Comparison of ENCODE assay signal across 18 cellular contexts in the genomic region with DNA sequence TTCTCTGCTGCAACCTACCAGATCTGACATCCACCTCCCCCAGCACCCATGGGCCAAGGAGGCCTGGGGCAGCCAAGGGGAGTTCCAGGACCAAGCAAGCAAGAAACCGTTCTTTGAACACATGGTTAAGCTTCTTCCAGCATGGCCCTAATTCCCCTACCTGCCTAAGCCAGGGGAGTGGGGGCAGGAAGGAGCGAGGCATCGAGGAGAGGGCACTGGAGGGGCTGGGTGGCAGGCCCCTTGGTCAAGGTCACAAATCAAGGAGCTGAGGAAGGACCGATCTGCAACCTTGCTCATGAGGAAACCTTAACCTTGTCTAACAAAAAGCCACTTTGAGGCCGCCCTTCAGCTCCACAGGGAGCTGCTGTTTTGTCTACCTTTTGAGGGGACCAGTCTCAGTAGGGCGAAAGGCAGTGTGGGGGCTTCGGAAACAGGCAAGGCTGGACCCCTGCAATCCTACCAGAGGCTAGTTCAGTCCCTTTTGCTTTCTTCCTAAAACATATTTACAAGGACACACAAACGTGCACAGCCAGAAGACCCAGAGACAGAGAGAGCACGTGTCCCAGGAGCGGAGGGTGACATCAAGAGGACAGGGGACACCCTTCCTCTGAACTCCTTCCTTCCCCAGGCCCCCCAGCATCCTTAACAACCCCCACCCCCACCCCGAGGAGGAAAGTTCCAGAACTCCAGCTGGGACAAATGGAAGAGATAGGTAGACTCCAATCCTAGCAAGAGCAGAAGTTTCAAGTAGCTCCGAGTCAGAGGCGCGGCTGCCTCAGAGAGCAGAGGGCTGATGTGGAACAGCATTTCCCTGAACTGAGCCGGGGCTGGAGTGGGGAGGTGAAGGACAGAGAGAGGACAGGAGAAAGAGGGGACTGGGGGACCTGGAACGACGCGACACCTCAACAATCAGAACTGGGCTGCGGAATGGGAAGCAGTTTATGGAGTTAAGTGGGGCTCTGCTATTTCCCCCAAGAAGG. TPM values are rescaled to one million over a fixed set of nuclear protein-coding genes. Genes with fewer than 3 reads are reported as not detected.
A peak's percentile ranks its signal among the peaks of the same experiment; 100 is the strongest.
DNase-seq lines count a peak whose midpoint lies in the region; ATAC-seq and TF ChIP-seq lines count a peak whose summit lies in the region.
"Had no signal": no experiment of that assay in that cellular context is flagged by ENCODE, and none has a peak within 500 bp of the region (broad histone marks: within the 10 kb centered on the region; RNA-seq: fewer than 3 reads in every experiment).

No MANE protein-coding gene starts in this region.

- no peak overlapping the region for H3K4me3 ChIP-seq in GM23338
- no peak overlapping the region for H3K4me3 ChIP-seq in tibial artery
- H3K4me3 ChIP-seq: A549, esophagus muscularis mucosa, lung, uterus had no signal

- H3K36me3 ChIP-seq in GM23338 (ENCODE audit: insufficient read depth) (no peaks in the 10 kb centered on the region), tibial artery (no peaks in the 10 kb centered on the region)
- H3K36me3 ChIP-seq: esophagus muscularis mucosa, neutrophil, uterus had no signal

- ATAC-seq in GM23338 (no peak; the same call in 1 of the 3 replicates), GM19324 (IDR thresholded peaks at IDR 0.05; ENCODE audit: low FRiP score, unreplicated experiment) (no peak)
- ATAC-seq in activated naive CD8-positive, alpha-beta T cell treated with anti-CD3 and anti-CD28 coated beads, Interleukin-2, amount 10 ng/mL, durations not matched to agents 7 days and 5 days (ENCODE audit: low read depth), result no peak

- no peaks in the 10 kb centered on the region for H3K9me2 ChIP-seq in GM23338 (ENCODE audit: insufficient read depth)

- CTCF ChIA-PET in activated CD4-positive, alpha-beta T cell treated with anti-CD3 and anti-CD28 coated beads, Interleukin-2, amount 10 ng/mL, durations not matched to agents 7 days and 5 days (lab: Charles Lee), result interaction anchor here (0.6 to 4.0 kb wide), 5 partner anchors 11 to 647 kb away, joined by 3 to 21 read pairs (median 9); no protein-coding TSS in a partner anchor

- H3K36me3 Mint-ChIP-seq in activated CD4-positive, alpha-beta T cell treated with anti-CD3 and anti-CD28 coated beads, Interleukin-2, amount 10 ng/mL, durations not matched to agents 7 days and 5 days (ENCODE audit: low read depth), result peaks cover 29% of the 10 kb centered on the region
- H3K36me3 Mint-ChIP-seq in GM23338 (ENCODE audit: low read depth), result no peaks in the 10 kb centered on the region
- H3K36me3 Mint-ChIP-seq in activated naive CD8-positive, alpha-beta T cell treated with anti-CD3 and anti-CD28 coated beads, Interleukin-2, amount 10 ng/mL, durations not matched to agents 7 days and 5 days, result no peaks in the 10 kb centered on the region
- H3K36me3 Mint-ChIP-seq in nephron progenitor cell (ENCODE audit: low read depth), result peaks cover 9% of the 10 kb centered on the region

- H3F3A ChIP-seq in GM23338 (replicated peaks; ENCODE audit: low read depth), result no peaks in the 10 kb centered on the region

- no peaks in the 10 kb centered on the region for H3K4me1 ChIP-seq in GM23338 (ENCODE audit: insufficient read depth)
- no peaks in the 10 kb centered on the region for H3K4me1 ChIP-seq in tibial artery
- H3K4me1 ChIP-seq: esophagus muscularis mucosa, uterus had no signal

- intact Hi-C loops in tibial artery (cut with DNase I; ENCODE audit: low total_unique reads), result no loop called here

- no peak for DNase-seq in activated CD4-positive, alpha-beta T cell treated with anti-CD3 and anti-CD28 coated beads, Interleukin-2, amount 10 ng/mL, durations not matched to agents 7 days and 5 days
- no peak for DNase-seq in activated CD4-positive, alpha-beta T cell treated with anti-CD3 and anti-CD28 coated beads for 4 hours
- no peak for DNase-seq in GM23338 (ENCODE audit: low spot score)
- no peak for DNase-seq in activated naive CD8-positive, alpha-beta T cell treated with anti-CD3 and anti-CD28 coated beads, Interleukin-2, amount 10 ng/mL, durations not matched to agents 7 days and 5 days
- no peak for DNase-seq in nephron progenitor cell
- no peak for DNase-seq in NCI-H2107 (lab: John Stamatoyannopoulos, UW)
- no peak for DNase-seq in tibial artery
- DNase-seq: activated T-cell treated with anti-CD3 and anti-CD28 coated beads for 4 hours, amniotic stem cell, caudate nucleus, Right ventricle myocardium superior, uterus had no signal

- H3K27me3 ChIP-seq in GM23338 (ENCODE audit: insufficient read depth) (no peaks in the 10 kb centered on the region), tibial artery (peaks cover 0 to 39% of the 10 kb centered on the region in 2 donors)
- H3K27me3 ChIP-seq: neutrophil, uterus had no signal

- POLR2A ChIA-PET in activated CD4-positive, alpha-beta T cell treated with anti-CD3 and anti-CD28 coated beads, Interleukin-2, amount 10 ng/mL, durations not matched to agents 7 days and 5 days (lab: Charles Lee), result no interaction called here
- POLR2A ChIA-PET in activated naive CD8-positive, alpha-beta T cell treated with anti-CD3 and anti-CD28 coated beads, Interleukin-2, amount 10 ng/mL, durations not matched to agents 7 days and 5 days (lab: Charles Lee), result interaction anchor here (0.6 to 3.2 kb wide), 3 partner anchors 24 to 170 kb away, joined by 3 to 7 read pairs (median 4); no protein-coding TSS in a partner anchor

- no peaks in the 10 kb centered on the region for H3K9me3 ChIP-seq in tibial artery
- H3K9me3 ChIP-seq: A549, esophagus muscularis mucosa, neutrophil, uterus had no signal

- H3K4me3 Mint-ChIP-seq in activated CD4-positive, alpha-beta T cell treated with anti-CD3 and anti-CD28 coated beads, Interleukin-2, amount 10 ng/mL, durations not matched to agents 7 days and 5 days, result no peak overlapping the region
- no peak overlapping the region for H3K4me3 Mint-ChIP-seq in GM23338
- no peak overlapping the region for H3K4me3 Mint-ChIP-seq in activated naive CD8-positive, alpha-beta T cell treated with anti-CD3 and anti-CD28 coated beads, Interleukin-2, amount 10 ng/mL, durations not matched to agents 7 days and 5 days
- H3K4me3 Mint-ChIP-seq in nephron progenitor cell, result no peak overlapping the region

- no peaks in the 10 kb centered on the region for H3K79me2 ChIP-seq in GM23338 (replicated peaks; ENCODE audit: insufficient read depth)

- peaks cover 4% of the 10 kb centered on the region for H3K4me1 Mint-ChIP-seq in activated CD4-positive, alpha-beta T cell treated with anti-CD3 and anti-CD28 coated beads, Interleukin-2, amount 10 ng/mL, durations not matched to agents 7 days and 5 days
- H3K4me1 Mint-ChIP-seq in GM23338 (peaks cover 19% of the 10 kb centered on the region), nephron progenitor cell (peaks cover 68% of the 10 kb centered on the region)
- peaks cover 3% of the 10 kb centered on the region for H3K4me1 Mint-ChIP-seq in activated naive CD8-positive, alpha-beta T cell treated with anti-CD3 and anti-CD28 coated beads, Interleukin-2, amount 10 ng/mL, durations not matched to agents 7 days and 5 days

- H3K27ac Mint-ChIP-seq in activated CD4-positive, alpha-beta T cell treated with anti-CD3 and anti-CD28 coated beads, Interleukin-2, amount 10 ng/mL, durations not matched to agents 7 days and 5 days, result peak overlapping the region; percentile 37
- H3K27ac Mint-ChIP-seq in GM23338 (no peak overlapping the region), nephron progenitor cell (peak overlapping the region; percentile 8)
- H3K27ac Mint-ChIP-seq in activated naive CD8-positive, alpha-beta T cell treated with anti-CD3 and anti-CD28 coated beads, Interleukin-2, amount 10 ng/mL, durations not matched to agents 7 days and 5 days, result peak overlapping the region; percentile 61

- no peak for TF ChIP-seq CTCF in GM23338 (conservative IDR thresholded peaks at IDR 0.05; ENCODE audit: low read depth in 2 of 2)
- no peak for TF ChIP-seq CTCF in nephron progenitor cell (IDR thresholded peaks at IDR 0.05)
- no peak for TF ChIP-seq CTCF in tibial artery (IDR thresholded peaks at IDR 0.05)

- H2AFZ ChIP-seq in GM23338, result peak overlapping the region; percentile 76; the same call in 1 of the 2 replicates

- no peaks in the 10 kb centered on the region for H3K27me3 Mint-ChIP-seq in activated CD4-positive, alpha-beta T cell treated with anti-CD3 and anti-CD28 coated beads, Interleukin-2, amount 10 ng/mL, durations not matched to agents 7 days and 5 days
- H3K27me3 Mint-ChIP-seq in GM23338 (ENCODE audit: insufficient read depth, low read depth, poor library complexity) (peaks cover 13% of the 10 kb centered on the region), nephron progenitor cell (ENCODE audit: low read depth, poor library complexity) (peaks cover 5% of the 10 kb centered on the region)
- no peaks in the 10 kb centered on the region for H3K27me3 Mint-ChIP-seq in activated naive CD8-positive, alpha-beta T cell treated with anti-CD3 and anti-CD28 coated beads, Interleukin-2, amount 10 ng/mL, durations not matched to agents 7 days and 5 days

- no peak overlapping the region for H3K4me2 ChIP-seq in GM23338
- H3K4me2 ChIP-seq: A549 had no signal

- no peaks in the 10 kb centered on the region for H4K20me1 ChIP-seq in GM23338 (replicated peaks; ENCODE audit: insufficient read depth)

- no peak overlapping the region for H3K27ac ChIP-seq in GM23338 (ENCODE audit: low read depth)
- H3K27ac ChIP-seq in tibial artery, result no peak overlapping the region
- H3K27ac ChIP-seq: esophagus muscularis mucosa, neutrophil, uterus had no signal

- H3K9me3 Mint-ChIP-seq in activated CD4-positive, alpha-beta T cell treated with anti-CD3 and anti-CD28 coated beads, Interleukin-2, amount 10 ng/mL, durations not matched to agents 7 days and 5 days, result no peaks in the 10 kb centered on the region
- H3K9me3 Mint-ChIP-seq in GM23338 (no peaks in the 10 kb centered on the region), nephron progenitor cell (no peaks in the 10 kb centered on the region)
- no peaks in the 10 kb centered on the region for H3K9me3 Mint-ChIP-seq in activated naive CD8-positive, alpha-beta T cell treated with anti-CD3 and anti-CD28 coated beads, Interleukin-2, amount 10 ng/mL, durations not matched to agents 7 days and 5 days

TF ChIP-seq in GM23338, 12 proteins besides CTCF, POLR2A, EP300 and RAD21 (continues in another document):
- no peak for TF ChIP-seq STAT1 (IDR thresholded peaks at IDR 0.05; ENCODE audit: unreplicated experiment)
- TF ChIP-seq EZH2phosphoT487 (IDR thresholded peaks at IDR 0.05; ENCODE audit: unreplicated experiment), result no peak

RNA-seq across cellular contexts. Expression of a gene that starts 28.2 kb away (rescaled TPM):
- total RNA-seq in activated CD4-positive, alpha-beta T cell treated with anti-CD3 and anti-CD28 coated beads, Interleukin-2, amount 10 ng/mL, durations not matched to agents 7 days and 5 days, result 100 to 1,000 TPM; 423 to 424 TPM
- total RNA-seq in GM23338 (2014; rRNA removed; shearing (Covaris generic)), result 2.6 and 3.6 TPM in 2 replicates
- 1.2 and 1.3 TPM in 2 replicates for polyA plus RNA-seq in GM23338 (2016; fragmentation: Nextera tagmentation; extraction: Ambion mirVana)
- total RNA-seq in activated naive CD8-positive, alpha-beta T cell treated with anti-CD3 and anti-CD28 coated beads, Interleukin-2, amount 10 ng/mL, durations not matched to agents 7 days and 5 days, result 100 to 1,000 TPM; 370 to 371 TPM
- total RNA-seq: HT1080 had no signal

Comparison
In these comparisons a context has a peak if more than half of its experiments do, and no peak if none do; other contexts are left out.
1. RNA of a gene that starts 28.2 kb away (total RNA-seq): 423 to 424 TPM in activated CD4-positive, alpha-beta T cell treated with anti-CD3 and anti-CD28 coated beads, Interleukin-2, amount 10 ng/mL, durations not matched to agents 7 days and 5 days and 370 to 371 TPM in activated naive CD8-positive, alpha-beta T cell treated with anti-CD3 and anti-CD28 coated beads, Interleukin-2, amount 10 ng/mL, durations not matched to agents 7 days and 5 days; 2.6 to 3.6 TPM in GM23338; every median in the first group is over 10 times any median in the second.